ENCODE assay signal across 1 cellular context in genomic region chr11:96331556-96332168, GRCh38.
TF ChIP-seq lines count a peak whose summit lies in the region.

No MANE protein-coding gene starts in this region.

TF ChIP-seq in A549, 52 proteins besides CTCF, POLR2A, EP300 and RAD21 (continued from another document):
- TF ChIP-seq HMGXB4 (CRISPR knock-in tag; IDR thresholded peaks at IDR 0.05; ENCODE audit: borderline replicate concordance): no peak
- no peak for TF ChIP-seq FOXS1 (CRISPR knock-in tag; IDR thresholded peaks at IDR 0.05)
- no peak for TF ChIP-seq KDM1A (IDR thresholded peaks at IDR 0.05; ENCODE audit: low read depth)
- TF ChIP-seq E2F6 (IDR thresholded peaks at IDR 0.05; ENCODE audit: borderline replicate concordance, low read depth): no peak
- TF ChIP-seq HDAC2 (IDR thresholded peaks at IDR 0.05): no peak
